Comparison of ENCODE assay signal across 1 cellular context in the genomic region with DNA sequence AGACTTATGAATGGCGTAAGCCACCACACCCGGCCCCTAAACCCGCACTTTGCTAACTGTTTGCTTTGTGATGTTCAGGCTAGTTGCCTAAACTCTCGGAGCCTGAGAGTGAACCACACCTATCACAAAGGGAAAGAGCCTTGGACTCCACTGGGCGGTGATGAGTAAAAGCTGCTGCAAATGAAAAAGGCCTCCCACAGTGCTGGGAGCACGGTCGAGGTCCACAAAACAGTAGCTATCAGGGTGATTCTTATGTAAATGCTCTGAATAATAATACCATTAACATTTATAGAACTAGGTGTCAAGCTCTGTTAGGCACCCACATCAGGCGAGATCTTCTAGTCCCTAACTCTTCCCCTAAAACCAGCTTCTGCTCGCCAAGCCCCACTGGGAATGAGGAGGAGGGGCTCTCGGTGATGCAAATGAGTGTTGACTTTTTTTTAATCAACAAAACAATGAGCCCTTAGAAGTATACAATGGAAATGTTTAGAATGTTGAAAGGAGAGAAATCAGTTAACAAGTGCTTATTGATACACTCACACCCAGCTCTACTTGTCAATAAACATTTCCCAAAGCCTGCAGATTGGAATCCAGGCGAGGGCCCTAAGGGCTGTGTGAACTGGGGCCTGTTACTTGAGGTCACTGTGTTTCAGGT.
TF ChIP-seq lines count a peak whose summit lies in the region.

No MANE protein-coding gene starts in this region.

TF ChIP-seq in HepG2, 621 proteins besides CTCF, POLR2A, EP300 and RAD21:
- TF ChIP-seq ZNF776 (CRISPR knock-in tag; IDR thresholded peaks at IDR 0.05) = no peak
- no peak for TF ChIP-seq SMARCC2 (IDR thresholded peaks at IDR 0.05)
- TF ChIP-seq, protein P1, sequence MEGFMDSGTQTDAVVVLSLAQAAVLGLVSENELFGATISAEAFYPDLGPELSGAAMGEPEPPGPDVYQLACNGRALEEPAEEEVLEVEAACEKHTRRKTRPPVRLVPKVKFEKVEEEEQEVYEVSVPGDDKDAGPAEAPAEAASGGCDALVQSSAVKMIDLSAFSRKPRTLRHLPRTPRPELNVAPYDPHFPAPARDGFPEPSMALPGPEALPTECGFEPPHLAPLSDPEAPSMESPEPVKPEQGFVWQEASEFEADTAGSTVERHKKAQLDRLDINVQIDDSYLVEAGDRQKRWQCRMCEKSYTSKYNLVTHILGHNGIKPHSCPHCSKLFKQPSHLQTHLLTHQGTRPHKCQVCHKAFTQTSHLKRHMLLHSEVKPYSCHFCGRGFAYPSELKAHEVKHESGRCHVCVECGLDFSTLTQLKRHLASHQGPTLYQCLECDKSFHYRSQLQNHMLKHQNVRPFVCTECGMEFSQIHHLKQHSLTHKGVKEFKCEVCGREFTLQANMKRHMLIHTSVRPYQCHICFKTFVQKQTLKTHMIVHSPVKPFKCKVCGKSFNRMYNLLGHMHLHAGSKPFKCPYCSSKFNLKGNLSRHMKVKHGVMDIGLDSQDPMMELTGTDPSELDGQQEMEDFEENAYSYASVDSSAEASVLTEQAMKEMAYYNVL (CRISPR knock-in tag; IDR thresholded peaks at IDR 0.05; ENCODE audit: borderline replicate concordance) = 0 out of 2 replicates have a peak, but pooled peaks have one; percentile 19
- TF ChIP-seq, protein P2, sequence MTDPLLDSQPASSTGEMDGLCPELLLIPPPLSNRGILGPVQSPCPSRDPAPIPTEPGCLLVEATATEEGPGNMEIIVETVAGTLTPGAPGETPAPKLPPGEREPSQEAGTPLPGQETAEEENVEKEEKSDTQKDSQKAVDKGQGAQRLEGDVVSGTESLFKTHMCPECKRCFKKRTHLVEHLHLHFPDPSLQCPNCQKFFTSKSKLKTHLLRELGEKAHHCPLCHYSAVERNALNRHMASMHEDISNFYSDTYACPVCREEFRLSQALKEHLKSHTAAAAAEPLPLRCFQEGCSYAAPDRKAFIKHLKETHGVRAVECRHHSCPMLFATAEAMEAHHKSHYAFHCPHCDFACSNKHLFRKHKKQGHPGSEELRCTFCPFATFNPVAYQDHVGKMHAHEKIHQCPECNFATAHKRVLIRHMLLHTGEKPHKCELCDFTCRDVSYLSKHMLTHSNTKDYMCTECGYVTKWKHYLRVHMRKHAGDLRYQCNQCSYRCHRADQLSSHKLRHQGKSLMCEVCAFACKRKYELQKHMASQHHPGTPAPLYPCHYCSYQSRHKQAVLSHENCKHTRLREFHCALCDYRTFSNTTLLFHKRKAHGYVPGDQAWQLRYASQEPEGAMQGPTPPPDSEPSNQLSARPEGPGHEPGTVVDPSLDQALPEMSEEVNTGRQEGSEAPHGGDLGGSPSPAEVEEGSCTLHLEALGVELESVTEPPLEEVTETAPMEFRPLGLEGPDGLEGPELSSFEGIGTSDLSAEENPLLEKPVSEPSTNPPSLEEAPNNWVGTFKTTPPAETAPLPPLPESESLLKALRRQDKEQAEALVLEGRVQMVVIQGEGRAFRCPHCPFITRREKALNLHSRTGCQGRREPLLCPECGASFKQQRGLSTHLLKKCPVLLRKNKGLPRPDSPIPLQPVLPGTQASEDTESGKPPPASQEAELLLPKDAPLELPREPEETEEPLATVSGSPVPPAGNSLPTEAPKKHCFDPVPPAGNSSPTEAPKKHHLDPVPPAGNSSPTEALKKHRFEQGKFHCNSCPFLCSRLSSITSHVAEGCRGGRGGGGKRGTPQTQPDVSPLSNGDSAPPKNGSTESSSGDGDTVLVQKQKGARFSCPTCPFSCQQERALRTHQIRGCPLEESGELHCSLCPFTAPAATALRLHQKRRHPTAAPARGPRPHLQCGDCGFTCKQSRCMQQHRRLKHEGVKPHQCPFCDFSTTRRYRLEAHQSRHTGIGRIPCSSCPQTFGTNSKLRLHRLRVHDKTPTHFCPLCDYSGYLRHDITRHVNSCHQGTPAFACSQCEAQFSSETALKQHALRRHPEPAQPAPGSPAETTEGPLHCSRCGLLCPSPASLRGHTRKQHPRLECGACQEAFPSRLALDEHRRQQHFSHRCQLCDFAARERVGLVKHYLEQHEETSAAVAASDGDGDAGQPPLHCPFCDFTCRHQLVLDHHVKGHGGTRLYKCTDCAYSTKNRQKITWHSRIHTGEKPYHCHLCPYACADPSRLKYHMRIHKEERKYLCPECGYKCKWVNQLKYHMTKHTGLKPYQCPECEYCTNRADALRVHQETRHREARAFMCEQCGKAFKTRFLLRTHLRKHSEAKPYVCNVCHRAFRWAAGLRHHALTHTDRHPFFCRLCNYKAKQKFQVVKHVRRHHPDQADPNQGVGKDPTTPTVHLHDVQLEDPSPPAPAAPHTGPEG (CRISPR knock-in tag; IDR thresholded peaks at IDR 0.05) = no peak
- TF ChIP-seq ZNF33A (CRISPR knock-in tag; IDR thresholded peaks at IDR 0.05; ENCODE audit: borderline replicate concordance) = no peak
- no peak for TF ChIP-seq ZNF256 (CRISPR knock-in tag; conservative IDR thresholded peaks at IDR 0.05)
- TF ChIP-seq TGIF2 (CRISPR knock-in tag; IDR thresholded peaks at IDR 0.05) = no peak
- 0 out of 2 replicates have a peak, but pooled peaks have one; percentile 50 for TF ChIP-seq ZNF501 (CRISPR knock-in tag; IDR thresholded peaks at IDR 0.05)
- no peak for TF ChIP-seq ZNF329 (CRISPR knock-in tag; IDR thresholded peaks at IDR 0.05; ENCODE audit: low read depth)
- peak; percentile 29; the same call in 1 of the 2 replicates for TF ChIP-seq ZFX (CRISPR knock-in tag; IDR thresholded peaks at IDR 0.05; ENCODE audit: low read depth)
- TF ChIP-seq, protein P3, sequence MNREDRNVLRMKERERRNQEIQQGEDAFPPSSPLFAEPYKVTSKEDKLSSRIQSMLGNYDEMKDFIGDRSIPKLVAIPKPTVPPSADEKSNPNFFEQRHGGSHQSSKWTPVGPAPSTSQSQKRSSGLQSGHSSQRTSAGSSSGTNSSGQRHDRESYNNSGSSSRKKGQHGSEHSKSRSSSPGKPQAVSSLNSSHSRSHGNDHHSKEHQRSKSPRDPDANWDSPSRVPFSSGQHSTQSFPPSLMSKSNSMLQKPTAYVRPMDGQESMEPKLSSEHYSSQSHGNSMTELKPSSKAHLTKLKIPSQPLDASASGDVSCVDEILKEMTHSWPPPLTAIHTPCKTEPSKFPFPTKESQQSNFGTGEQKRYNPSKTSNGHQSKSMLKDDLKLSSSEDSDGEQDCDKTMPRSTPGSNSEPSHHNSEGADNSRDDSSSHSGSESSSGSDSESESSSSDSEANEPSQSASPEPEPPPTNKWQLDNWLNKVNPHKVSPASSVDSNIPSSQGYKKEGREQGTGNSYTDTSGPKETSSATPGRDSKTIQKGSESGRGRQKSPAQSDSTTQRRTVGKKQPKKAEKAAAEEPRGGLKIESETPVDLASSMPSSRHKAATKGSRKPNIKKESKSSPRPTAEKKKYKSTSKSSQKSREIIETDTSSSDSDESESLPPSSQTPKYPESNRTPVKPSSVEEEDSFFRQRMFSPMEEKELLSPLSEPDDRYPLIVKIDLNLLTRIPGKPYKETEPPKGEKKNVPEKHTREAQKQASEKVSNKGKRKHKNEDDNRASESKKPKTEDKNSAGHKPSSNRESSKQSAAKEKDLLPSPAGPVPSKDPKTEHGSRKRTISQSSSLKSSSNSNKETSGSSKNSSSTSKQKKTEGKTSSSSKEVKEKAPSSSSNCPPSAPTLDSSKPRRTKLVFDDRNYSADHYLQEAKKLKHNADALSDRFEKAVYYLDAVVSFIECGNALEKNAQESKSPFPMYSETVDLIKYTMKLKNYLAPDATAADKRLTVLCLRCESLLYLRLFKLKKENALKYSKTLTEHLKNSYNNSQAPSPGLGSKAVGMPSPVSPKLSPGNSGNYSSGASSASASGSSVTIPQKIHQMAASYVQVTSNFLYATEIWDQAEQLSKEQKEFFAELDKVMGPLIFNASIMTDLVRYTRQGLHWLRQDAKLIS (CRISPR knock-in tag; IDR thresholded peaks at IDR 0.05) = no peak
- TF ChIP-seq TARDBP (CRISPR knock-in tag; IDR thresholded peaks at IDR 0.05) = no peak
- no peak for TF ChIP-seq SMC3 (IDR thresholded peaks at IDR 0.05; ENCODE audit: low read length)
- TF ChIP-seq, protein P4, sequence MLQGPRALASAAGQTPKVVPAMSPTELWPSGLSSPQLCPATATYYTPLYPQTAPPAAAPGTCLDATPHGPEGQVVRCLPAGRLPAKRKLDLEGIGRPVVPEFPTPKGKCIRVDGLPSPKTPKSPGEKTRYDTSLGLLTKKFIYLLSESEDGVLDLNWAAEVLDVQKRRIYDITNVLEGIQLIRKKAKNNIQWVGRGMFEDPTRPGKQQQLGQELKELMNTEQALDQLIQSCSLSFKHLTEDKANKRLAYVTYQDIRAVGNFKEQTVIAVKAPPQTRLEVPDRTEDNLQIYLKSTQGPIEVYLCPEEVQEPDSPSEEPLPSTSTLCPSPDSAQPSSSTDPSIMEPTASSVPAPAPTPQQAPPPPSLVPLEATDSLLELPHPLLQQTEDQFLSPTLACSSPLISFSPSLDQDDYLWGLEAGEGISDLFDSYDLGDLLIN (CRISPR knock-in tag; IDR thresholded peaks at IDR 0.05; ENCODE audit: borderline replicate concordance) = no peak
- no peak for TF ChIP-seq KAT8 (CRISPR knock-in tag; IDR thresholded peaks at IDR 0.05)
- TF ChIP-seq, protein P5, sequence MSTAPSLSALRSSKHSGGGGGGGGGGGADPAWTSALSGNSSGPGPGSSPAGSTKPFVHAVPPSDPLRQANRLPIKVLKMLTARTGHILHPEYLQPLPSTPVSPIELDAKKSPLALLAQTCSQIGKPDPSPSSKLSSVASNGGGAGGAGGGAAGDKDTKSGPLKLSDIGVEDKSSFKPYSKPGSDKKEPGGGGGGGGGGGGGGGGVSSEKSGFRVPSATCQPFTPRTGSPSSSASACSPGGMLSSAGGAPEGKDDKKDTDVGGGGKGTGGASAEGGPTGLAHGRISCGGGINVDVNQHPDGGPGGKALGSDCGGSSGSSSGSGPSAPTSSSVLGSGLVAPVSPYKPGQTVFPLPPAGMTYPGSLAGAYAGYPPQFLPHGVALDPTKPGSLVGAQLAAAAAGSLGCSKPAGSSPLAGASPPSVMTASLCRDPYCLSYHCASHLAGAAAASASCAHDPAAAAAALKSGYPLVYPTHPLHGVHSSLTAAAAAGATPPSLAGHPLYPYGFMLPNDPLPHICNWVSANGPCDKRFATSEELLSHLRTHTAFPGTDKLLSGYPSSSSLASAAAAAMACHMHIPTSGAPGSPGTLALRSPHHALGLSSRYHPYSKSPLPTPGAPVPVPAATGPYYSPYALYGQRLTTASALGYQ (CRISPR knock-in tag; IDR thresholded peaks at IDR 0.05) = no peak
- TF ChIP-seq GLI4 (CRISPR knock-in tag; IDR thresholded peaks at IDR 0.05; ENCODE audit: borderline replicate concordance) = no peak
- TF ChIP-seq, protein P6, sequence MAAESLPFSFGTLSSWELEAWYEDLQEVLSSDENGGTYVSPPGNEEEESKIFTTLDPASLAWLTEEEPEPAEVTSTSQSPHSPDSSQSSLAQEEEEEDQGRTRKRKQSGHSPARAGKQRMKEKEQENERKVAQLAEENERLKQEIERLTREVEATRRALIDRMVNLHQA (CRISPR knock-in tag; IDR thresholded peaks at IDR 0.05) = no peak
- 0 out of 2 replicates have a peak, but pooled peaks have one; percentile 44 for TF ChIP-seq SMAD9 (CRISPR knock-in tag; IDR thresholded peaks at IDR 0.05)
TF ChIP-seq in HepG2: peak in this region for 4.
